1 cellular context compared by ENCODE assay signal in the genomic region with DNA sequence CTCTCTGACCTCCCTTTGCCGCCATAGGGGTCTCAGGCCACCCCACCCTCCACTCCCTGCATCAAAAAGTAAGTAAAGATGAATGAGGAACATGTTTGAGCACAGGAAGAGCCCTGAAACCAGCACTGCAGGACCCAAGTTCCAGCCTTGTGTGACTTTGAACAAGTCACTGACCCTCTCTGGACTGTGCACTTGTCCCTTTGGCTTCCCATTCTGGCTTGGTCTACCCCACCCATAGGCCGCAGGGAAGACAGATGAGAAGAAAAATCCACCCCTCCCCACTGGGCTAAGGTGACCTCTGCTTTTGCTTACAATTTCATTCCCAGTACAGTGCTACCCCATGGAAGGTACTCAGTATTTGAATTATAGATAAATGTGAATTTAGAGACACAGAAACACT.
TF ChIP-seq lines count a peak whose summit lies in the region.

No MANE protein-coding gene starts in this region.

TF ChIP-seq in A549, 52 proteins besides CTCF, POLR2A, EP300 and RAD21 (continued from another document):
- TF ChIP-seq JUN (IDR thresholded peaks at IDR 0.05) (no peak), FOSB (CRISPR knock-in tag; IDR thresholded peaks at IDR 0.05) (no peak), CHD4 (IDR thresholded peaks at IDR 0.05; ENCODE audit: borderline replicate concordance) (no peak), JUNB (IDR thresholded peaks at IDR 0.05) (no peak), RNF2 (IDR thresholded peaks at IDR 0.05; ENCODE audit: borderline replicate concordance, low read depth) (no peak), SMC3 (IDR thresholded peaks at IDR 0.05) (no peak), EHF (CRISPR knock-in tag; IDR thresholded peaks at IDR 0.05) (no peak), FOXS1 (CRISPR knock-in tag; IDR thresholded peaks at IDR 0.05) (no peak), GATA3 (IDR thresholded peaks at IDR 0.05; ENCODE audit: borderline replicate concordance) (no peak)
- TF ChIP-seq, protein P1, sequence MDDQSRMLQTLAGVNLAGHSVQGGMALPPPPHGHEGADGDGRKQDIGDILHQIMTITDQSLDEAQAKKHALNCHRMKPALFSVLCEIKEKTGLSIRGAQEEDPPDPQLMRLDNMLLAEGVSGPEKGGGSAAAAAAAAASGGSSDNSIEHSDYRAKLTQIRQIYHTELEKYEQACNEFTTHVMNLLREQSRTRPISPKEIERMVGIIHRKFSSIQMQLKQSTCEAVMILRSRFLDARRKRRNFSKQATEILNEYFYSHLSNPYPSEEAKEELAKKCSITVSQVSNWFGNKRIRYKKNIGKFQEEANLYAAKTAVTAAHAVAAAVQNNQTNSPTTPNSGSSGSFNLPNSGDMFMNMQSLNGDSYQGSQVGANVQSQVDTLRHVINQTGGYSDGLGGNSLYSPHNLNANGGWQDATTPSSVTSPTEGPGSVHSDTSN (IDR thresholded peaks at IDR 0.05), result no peak
- TF ChIP-seq, protein P2, sequence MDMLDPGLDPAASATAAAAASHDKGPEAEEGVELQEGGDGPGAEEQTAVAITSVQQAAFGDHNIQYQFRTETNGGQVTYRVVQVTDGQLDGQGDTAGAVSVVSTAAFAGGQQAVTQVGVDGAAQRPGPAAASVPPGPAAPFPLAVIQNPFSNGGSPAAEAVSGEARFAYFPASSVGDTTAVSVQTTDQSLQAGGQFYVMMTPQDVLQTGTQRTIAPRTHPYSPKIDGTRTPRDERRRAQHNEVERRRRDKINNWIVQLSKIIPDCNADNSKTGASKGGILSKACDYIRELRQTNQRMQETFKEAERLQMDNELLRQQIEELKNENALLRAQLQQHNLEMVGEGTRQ (IDR thresholded peaks at IDR 0.05), result no peak
